In genomic region chr7:136234040-136234439, GRCh38 we compare ENCODE assay signal across 19 cellular contexts.
"Had no signal": no experiment of that assay in that cellular context is flagged by ENCODE, and none has a peak within 500 bp of the region (broad histone marks: within the 10 kb centered on the region; RNA-seq: fewer than 3 reads in every experiment).

No MANE protein-coding gene starts in this region.

- H3K27me3 Mint-ChIP-seq: naive thymus-derived CD8-positive, alpha-beta T cell had no signal

- H3K27ac Mint-ChIP-seq: naive thymus-derived CD8-positive, alpha-beta T cell; type B pancreatic cell had no signal

- H3K4me1 Mint-ChIP-seq: naive thymus-derived CD8-positive, alpha-beta T cell; neural crest cell had no signal

- DNase-seq: colonic mucosa; dermis blood vessel endothelial cell; effector CD4-positive, alpha-beta T cell; heart right ventricle; hypothalamus; islet precursor cell; mammary epithelial cell; mucosa of descending colon; naive thymus-derived CD8-positive, alpha-beta T cell; posterior cingulate gyrus; small intestine; stimulated activated CD4-positive, alpha-beta T cell treated with anti-CD3 and anti-CD28 coated beads, Interleukin-12 subunit alpha, Interleukin-12 subunit beta, amount 100 ng/mL, for 4 hours; stimulated activated CD4-positive, alpha-beta T cell treated with anti-CD3 and anti-CD28 coated beads, Interleukin-2, amount 100 ng/mL, for 48 hours; stimulated activated naive CD8-positive, alpha-beta T cell treated with anti-CD3 and anti-CD28 coated beads, Interleukin-15, Interleukin-2, amounts not matched to agents 100 U/mL and 50 U/mL, for 24 hours; thyroid gland; uterus had no signal

- H3K4me3 Mint-ChIP-seq: naive thymus-derived CD8-positive, alpha-beta T cell; neural crest cell; type B pancreatic cell had no signal

- ATAC-seq: heart right ventricle; left lobe of liver; mucosa of descending colon; naive thymus-derived CD8-positive, alpha-beta T cell; stimulated activated naive CD8-positive, alpha-beta T cell treated with anti-CD3 and anti-CD28 coated beads, Interleukin-15, Interleukin-2, amounts not matched to agents 100 U/mL and 50 U/mL, for 24 hours had no signal

- H3K9me3 Mint-ChIP-seq: type B pancreatic cell had no signal

- H3K36me3 Mint-ChIP-seq: type B pancreatic cell had no signal
